16 cellular contexts compared by ENCODE assay signal in genomic region chr7:111132833-111133232, GRCh38. TPM values are rescaled to one million over a fixed set of nuclear protein-coding genes. Genes with fewer than 3 reads are reported as not detected.
DNase-seq lines count a peak whose midpoint lies in the region; ATAC-seq and TF ChIP-seq lines count a peak whose summit lies in the region.
"Had no signal": no experiment of that assay in that cellular context is flagged by ENCODE, and none has a peak within 500 bp of the region (broad histone marks: within the 10 kb centered on the region; RNA-seq: fewer than 3 reads in every experiment).

No MANE protein-coding gene starts in this region.

- no peak overlapping the region for H2AFZ ChIP-seq in mesenchymal stem cell (ENCODE audit: low read depth, low read length)

- no peak overlapping the region for H3K4ac ChIP-seq in mesenchymal stem cell (ENCODE audit: low read depth in 1 of 2, low read length in 2 of 2)

- H3K9me3 Mint-ChIP-seq in naive thymus-derived CD8-positive, alpha-beta T cell, result peaks cover 0 to 24% (median 2%) of the 10 kb centered on the region in 9 donors

- no peak overlapping the region for H2BK120ac ChIP-seq in mesenchymal stem cell (ENCODE audit: low read depth, low read length)

- H3K4me1 Mint-ChIP-seq in naive thymus-derived CD8-positive, alpha-beta T cell, result peaks cover 2 to 8% (median 5%) of the 10 kb centered on the region in 4 donors

- no peaks in the 10 kb centered on the region for H3K9me3 ChIP-seq in mesenchymal stem cell (ENCODE audit: control insufficient read depth, low read length)
- H3K9me3 ChIP-seq: Caco-2 had no signal

- no peak overlapping the region for H3K4me3 Mint-ChIP-seq in naive thymus-derived CD8-positive, alpha-beta T cell
- H3K4me3 Mint-ChIP-seq: CD4-positive, CD25-positive, alpha-beta regulatory T cell had no signal

- no peak overlapping the region for H2AK5ac ChIP-seq in mesenchymal stem cell (ENCODE audit: low read length, severe bottlenecking)

- in situ Hi-C loops in astrocyte of the spinal cord (cut with HindIII; ENCODE audit: low sequenced_read_pairs), result no loop called here

- WGBS in mesenchymal stem cell, result no CpG with 5 or more reads among the region's 1 CpG

- H3K14ac ChIP-seq in mesenchymal stem cell (ENCODE audit: low read length in 2 of 2), result no peak overlapping the region

- no peak overlapping the region for H2BK12ac ChIP-seq in mesenchymal stem cell (ENCODE audit: low read length in 2 of 2)

- ATAC-seq in naive thymus-derived CD8-positive, alpha-beta T cell, result no peak
- no peak for ATAC-seq in GM18502 (IDR thresholded peaks at IDR 0.05; ENCODE audit: poor library complexity, unreplicated experiment)
- no peak for ATAC-seq in HG02571 (IDR thresholded peaks at IDR 0.05; ENCODE audit: unreplicated experiment)

- no peaks in the 10 kb centered on the region for H3K36me3 ChIP-seq in mesenchymal stem cell (ENCODE audit: control insufficient read depth in 1 of 2, insufficient read depth in 2 of 2, low read depth in 1 of 2, low read length in 2 of 2)

- H3K9ac ChIP-seq in mesenchymal stem cell (ENCODE audit: low read length), result no peak overlapping the region

- no peaks in the 10 kb centered on the region for H3K4me1 ChIP-seq in mesenchymal stem cell (ENCODE audit: control insufficient read depth, insufficient read depth, low read depth, low read length)
- H3K4me1 ChIP-seq: Caco-2 had no signal

- no peaks in the 10 kb centered on the region for H3K27me3 Mint-ChIP-seq in naive thymus-derived CD8-positive, alpha-beta T cell
- H3K27me3 Mint-ChIP-seq: CD4-positive, CD25-positive, alpha-beta regulatory T cell had no signal

- no peak overlapping the region for H3K4me3 ChIP-seq in astrocyte of the spinal cord (ENCODE audit: low read depth, low read length)
- H3K4me3 ChIP-seq in mesenchymal stem cell (ENCODE audit: insufficient read depth in 1 of 2, low read depth in 1 of 2, low read length in 2 of 2), result no peak overlapping the region
- H3K4me3 ChIP-seq: SK-N-MC had no signal

- H3K27ac Mint-ChIP-seq in naive thymus-derived CD8-positive, alpha-beta T cell, result no peak overlapping the region
- H3K27ac Mint-ChIP-seq: CD4-positive, CD25-positive, alpha-beta regulatory T cell had no signal

- no peaks in the 10 kb centered on the region for H3K79me1 ChIP-seq in mesenchymal stem cell (replicated peaks; ENCODE audit: low read length, poor library complexity, severe bottlenecking)

- H3K36me3 Mint-ChIP-seq in naive thymus-derived CD8-positive, alpha-beta T cell, result peaks cover 0 to 4% (median 0%) of the 10 kb centered on the region in 3 donors
- H3K36me3 Mint-ChIP-seq: CD4-positive, CD25-positive, alpha-beta regulatory T cell had no signal

- H2BK5ac ChIP-seq in mesenchymal stem cell (ENCODE audit: low read depth, low read length, poor library complexity, severe bottlenecking), result no peak overlapping the region

- H3K18ac ChIP-seq in mesenchymal stem cell (ENCODE audit: low read depth in 1 of 2, low read length in 2 of 2), result no peak overlapping the region

- no peak overlapping the region for H3K23ac ChIP-seq in mesenchymal stem cell (ENCODE audit: low read length in 2 of 2)

- H3K4me2 ChIP-seq in mesenchymal stem cell (ENCODE audit: low read length, poor library complexity, severe bottlenecking), result no peak overlapping the region

- H2BK15ac ChIP-seq in mesenchymal stem cell (ENCODE audit: low read depth, poor library complexity, severe bottlenecking), result no peak overlapping the region

- no peak overlapping the region for H3K27ac ChIP-seq in mesenchymal stem cell (ENCODE audit: low read length, poor library complexity, severe bottlenecking)
- H3K27ac ChIP-seq: SK-N-MC had no signal

- no peak overlapping the region for H4K8ac ChIP-seq in mesenchymal stem cell (ENCODE audit: low read length)

- TF ChIP-seq CTCF in astrocyte of the spinal cord (IDR thresholded peaks at IDR 0.05; ENCODE audit: low read depth, low read length) (no peak), GM10266 (IDR thresholded peaks at IDR 0.05; ENCODE audit: control insufficient read depth, insufficient read depth, low read depth, missing control alignments) (no peak)

- DNase-seq in EL, result peak; percentile 16
- DNase-seq in LoVo (ENCODE audit: low spot score), result peak; percentile 18
- peak; percentile 49 for DNase-seq in astrocyte of the spinal cord (ENCODE audit: low read depth, low spot score)
- peak; percentile 20 for DNase-seq in mesenchymal stem cell
- DNase-seq in GM10266 (ENCODE audit: extremely low spot score), result no peak
- DNase-seq in naive thymus-derived CD8-positive, alpha-beta T cell, result no peak
- DNase-seq: Caco-2; CD4-positive, CD25-positive, alpha-beta regulatory T cell; NCI-H1105 treated with DMSO at 0.1 percent for 48 hours; NCI-H1694 treated with DMSO at 0.1 percent for 48 hours; NCI-H69; T-helper 1 cell had no signal

- POLR2A ChIA-PET in naive thymus-derived CD8-positive, alpha-beta T cell (lab: Charles Lee), result interaction anchor here (1.2 kb wide), 1 partner anchor 10 kb away, joined by 3 read pairs; no protein-coding TSS in a partner anchor

- H3K27me3 ChIP-seq in mesenchymal stem cell (ENCODE audit: control insufficient read depth in 1 of 2, insufficient read depth in 1 of 2, low read length in 2 of 2), result no peaks in the 10 kb centered on the region

- H4K91ac ChIP-seq in mesenchymal stem cell (ENCODE audit: low read length), result no peak overlapping the region

RNA-seq across cellular contexts. Expression of gene LRRN3, which starts 41.9 kb away (rescaled TPM):
- polyA plus RNA-seq in mesenchymal stem cell (2013, experiment 1 of 2), result 0.15 TPM
- polyA plus RNA-seq in mesenchymal stem cell (2013, experiment 2 of 2), result 0.21 TPM
- 100 to 1,000 TPM; 332 to 337 TPM for total RNA-seq in naive thymus-derived CD8-positive, alpha-beta T cell
- polyA plus RNA-seq in naive thymus-derived CD8-positive, alpha-beta T cell, result 100 to 1,000 TPM; 127 to 241 (median 223) TPM
- total RNA-seq: OCI-LY7 had no signal

Comparison
In these comparisons a context has a peak if more than half of its experiments do, and no peak if none do; other contexts are left out.
1. DNase-seq: peak in EL (single experiment), LoVo (single experiment), astrocyte of the spinal cord (single experiment) and mesenchymal stem cell (single experiment); none in GM10266 (single experiment) and naive thymus-derived CD8-positive, alpha-beta T cell (0 of 10).